ENCODE assay signal across 8 cellular contexts in genomic region chr2:208255557-208256106, GRCh38. TPM values are rescaled to one million over a fixed set of nuclear protein-coding genes. Genes with fewer than 3 reads are reported as not detected.
DNase-seq lines count a peak whose midpoint lies in the region; ATAC-seq, FAIRE-seq and TF ChIP-seq lines count a peak whose summit lies in the region.

No MANE protein-coding gene starts in this region.

- no peaks in the 10 kb centered on the region for H3K9me3 Mint-ChIP-seq in dendritic cell treated with granulocyte-macrophage colony-stimulating factor and Interleukin-4, amounts not matched to agents 40 ng/mL and 50 ng/mL, for 4 days

- peak overlapping the region; percentile 68 to 92 (median 80) for H3K4me2 ChIP-seq in BLaER1 treated with 17β-estradiol and CSF1 and Interleukin-3, amounts not matched to agents 10 nM and 100 nM

- H3K9ac ChIP-seq in BLaER1 treated with 17β-estradiol and CSF1 and Interleukin-3, amounts not matched to agents 10 nM and 100 nM, result peak overlapping the region; percentile 69 to 85 (median 79)
- H3K9ac ChIP-seq in HUES64 (ENCODE audit: low read depth, low read length), result peak overlapping the region; percentile 91

- DNase-seq in DMS153 treated with DMSO at 0.1 percent for 48 hours (lab: John Stamatoyannopoulos, UW; ENCODE audit: unreplicated experiment), result no peak
- DNase-seq in RCC 7860 (ENCODE audit: low spot score), result no peak
- no peak for DNase-seq in NCI-H1092 treated with DMSO at 0.1 percent for 48 hours (lab: John Stamatoyannopoulos, UW)

- H3K9me3 ChIP-seq in BLaER1 treated with 17β-estradiol and CSF1 and Interleukin-3, amounts not matched to agents 10 nM and 100 nM (replicated peaks in 1 of 11), result 0 out of 22 replicates have a peak, but pooled peaks cover 0 to 3% (median 0%) of the 10 kb centered on the region in 11 experiments
- H3K9me3 ChIP-seq in HUES64 (ENCODE audit: insufficient read depth, low read depth, low read length), result no peaks in the 10 kb centered on the region
- H3K9me3 ChIP-seq in neutrophil, result no peaks in the 10 kb centered on the region

- peak overlapping the region; percentile 96 for H3K4me3 Mint-ChIP-seq in dendritic cell treated with granulocyte-macrophage colony-stimulating factor and Interleukin-4, amounts not matched to agents 40 ng/mL and 50 ng/mL, for 4 days

- intact Hi-C loops in dendritic cell treated with granulocyte-macrophage colony-stimulating factor and Interleukin-4, amounts not matched to agents 40 ng/mL and 50 ng/mL, for 4 days (cut with micrococcal nuclease), result loop anchor here (1.0 to 2.0 kb wide), 3 partner anchors 10 to 153 kb away; no protein-coding TSS in a partner anchor

- peaks cover 0 to 12% (median 0%) of the 10 kb centered on the region in 11 experiments; a peak in 5 of 22 replicates for H4K20me1 ChIP-seq in BLaER1 treated with 17β-estradiol and CSF1 and Interleukin-3, amounts not matched to agents 10 nM and 100 nM

- no peak for TF ChIP-seq CTCF in neutrophil (IDR thresholded peaks at IDR 0.05)

- peaks cover 33% of the 10 kb centered on the region for H3K4me1 Mint-ChIP-seq in dendritic cell treated with granulocyte-macrophage colony-stimulating factor and Interleukin-4, amounts not matched to agents 40 ng/mL and 50 ng/mL, for 4 days (ENCODE audit: low read depth)

- ATAC-seq in GM21423 (IDR thresholded peaks at IDR 0.05; ENCODE audit: unreplicated experiment), result peak; percentile 16

- H3K36me3 Mint-ChIP-seq in dendritic cell treated with granulocyte-macrophage colony-stimulating factor and Interleukin-4, amounts not matched to agents 40 ng/mL and 50 ng/mL, for 4 days (ENCODE audit: low read depth), result peaks cover 40% of the 10 kb centered on the region

- no peak for FAIRE-seq in RCC 7860 (lab: Jason Lieb, UNC)

- peak overlapping the region; percentile 86 for H3K27ac Mint-ChIP-seq in dendritic cell treated with granulocyte-macrophage colony-stimulating factor and Interleukin-4, amounts not matched to agents 40 ng/mL and 50 ng/mL, for 4 days

- H3K4me1 ChIP-seq in BLaER1 treated with 17β-estradiol and CSF1 and Interleukin-3, amounts not matched to agents 10 nM and 100 nM, result peaks cover 36 to 44% (median 40%) of the 10 kb centered on the region in 10 experiments
- peaks cover 15% of the 10 kb centered on the region for H3K4me1 ChIP-seq in HUES64 (ENCODE audit: insufficient read depth, low read length)
- H3K4me1 ChIP-seq in neutrophil (ENCODE audit: control insufficient read depth in 1 of 2, insufficient read depth in 1 of 2, low read depth in 1 of 2, low read length in 1 of 2), result peaks cover 22 to 24% of the 10 kb centered on the region in 2 experiments

- no peaks in the 10 kb centered on the region for H3K27me3 ChIP-seq in BLaER1 treated with 17β-estradiol and CSF1 and Interleukin-3, amounts not matched to agents 10 nM and 100 nM
- H3K27me3 ChIP-seq in HUES64 (ENCODE audit: insufficient read depth, low read length) (no peaks in the 10 kb centered on the region), neutrophil (no peaks in the 10 kb centered on the region)

- peaks cover 11 to 29% (median 19%) of the 10 kb centered on the region in 11 experiments; a peak in 20 of 22 replicates for H3K36me3 ChIP-seq in BLaER1 treated with 17β-estradiol and CSF1 and Interleukin-3, amounts not matched to agents 10 nM and 100 nM
- peaks cover 32% of the 10 kb centered on the region for H3K36me3 ChIP-seq in HUES64 (ENCODE audit: insufficient read depth, low read length)
- H3K36me3 ChIP-seq in neutrophil, result no peaks in the 10 kb centered on the region

- peak overlapping the region; percentile 84 to 98 (median 96) for H3K4me3 ChIP-seq in BLaER1 treated with 17β-estradiol and CSF1 and Interleukin-3, amounts not matched to agents 10 nM and 100 nM
- H3K4me3 ChIP-seq in HUES64 (ENCODE audit: low read length) (peak overlapping the region; percentile 93), neutrophil (ENCODE audit: low read depth in 1 of 2, low read length in 1 of 2) (peak overlapping the region; percentile 79 to 90)

- H3K27ac ChIP-seq in BLaER1 treated with 17β-estradiol and CSF1 and Interleukin-3, amounts not matched to agents 10 nM and 100 nM, result peak overlapping the region in 10 of 11 experiments; percentile 53 to 81 (median 70); a peak in 19 of 22 replicates
- H3K27ac ChIP-seq in HUES64 (ENCODE audit: low read depth, low read length) (peak overlapping the region; percentile 98), neutrophil (peak overlapping the region; percentile 66)

- no peaks in the 10 kb centered on the region for H3K27me3 Mint-ChIP-seq in dendritic cell treated with granulocyte-macrophage colony-stimulating factor and Interleukin-4, amounts not matched to agents 40 ng/mL and 50 ng/mL, for 4 days

- WGBS in HUES64, result 49% methylated on average over 13 of the region's 13 CpGs

RNA-seq across cellular contexts. Expression of gene IDH1, which starts 0.8 kb away (rescaled TPM):
- 324 TPM for polyA plus RNA-seq in HUES64 (2013, experiment 1 of 2)
- 320 TPM for polyA plus RNA-seq in HUES64 (2013, experiment 2 of 2)

RNA-seq across cellular contexts. Expression of gene PIKFYVE, which starts 10.4 kb away (rescaled TPM):
- polyA plus RNA-seq in HUES64 (2013, experiment 1 of 2), result 13.8 TPM
- polyA plus RNA-seq in HUES64 (2013, experiment 2 of 2), result 18.4 TPM
